In genomic region chr1:40980068-40980452, GRCh38 we compare ENCODE assay signal across 1 cellular context.
TF ChIP-seq lines count a peak whose summit lies in the region.

No MANE protein-coding gene starts in this region.

TF ChIP-seq in endothelial cell of umbilical vein, 7 proteins besides CTCF, POLR2A, EP300 and RAD21 (continued from another document):
- TF ChIP-seq POLR2AphosphoS5 (IDR thresholded peaks at IDR 0.05; ENCODE audit: insufficient read depth, low read depth, low read length) = no peak
- TF ChIP-seq GATA2 (IDR thresholded peaks at IDR 0.05; ENCODE audit: insufficient read depth, insufficient read length, low read depth, low read length) = no peak
- no peak for TF ChIP-seq FOS (IDR thresholded peaks at IDR 0.05; ENCODE audit: borderline replicate concordance, insufficient read depth, low read length)
TF ChIP-seq in endothelial cell of umbilical vein: peak in this region for 0.
